ENCODE assay signal across 13 cellular contexts in the genomic region with DNA sequence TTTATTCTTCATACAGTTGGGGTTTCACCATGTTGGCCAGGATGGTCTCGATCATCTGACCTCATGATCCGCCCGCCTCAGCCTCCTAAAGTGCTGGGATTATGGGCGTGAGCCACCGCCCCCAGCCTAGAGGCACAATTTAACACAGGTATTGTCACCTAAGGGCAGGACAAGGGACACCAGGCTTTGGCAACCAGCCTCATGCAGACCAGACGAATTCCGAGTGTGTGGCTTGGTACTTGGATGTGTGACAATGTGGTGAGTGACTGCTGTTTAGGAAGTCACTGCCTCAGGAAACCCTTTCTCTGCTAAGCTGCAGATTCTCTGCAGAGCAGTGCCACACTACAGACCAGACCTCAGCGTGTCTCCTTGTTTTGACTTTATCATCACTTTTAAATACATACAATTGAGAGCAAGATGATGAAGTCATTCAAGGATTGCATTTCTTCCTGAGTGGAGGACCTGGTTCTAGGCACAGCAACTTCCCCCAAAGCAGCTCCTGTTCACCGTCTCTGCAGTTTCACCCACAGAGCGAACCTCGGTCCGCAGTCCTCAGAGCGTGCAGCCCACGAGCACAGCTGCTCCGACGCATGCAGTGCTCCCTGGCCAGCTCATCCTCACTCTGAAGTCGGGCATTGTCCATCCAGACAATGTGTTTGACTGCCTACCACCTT.
A peak's percentile ranks its signal among the peaks of the same experiment; 100 is the strongest.
DNase-seq lines count a peak whose midpoint lies in the region; ATAC-seq, FAIRE-seq and TF ChIP-seq lines count a peak whose summit lies in the region.
"Had no signal": no experiment of that assay in that cellular context is flagged by ENCODE, and none has a peak within 500 bp of the region (broad histone marks: within the 10 kb centered on the region; RNA-seq: fewer than 3 reads in every experiment).

No MANE protein-coding gene starts in this region.

- POLR2A ChIA-PET in activated CD4-positive, alpha-beta memory T cell treated with anti-CD3 and anti-CD28 coated beads, Interleukin-2, amount 10 ng/mL, durations not matched to agents 7 days and 5 days (lab: Charles Lee): interaction anchor here (0.6 to 1.2 kb wide), 2 partner anchors 8 to 22 kb away, joined by 3 read pairs; no protein-coding TSS in a partner anchor
- POLR2A ChIA-PET in activated CD4-positive, alpha-beta memory T cell treated with anti-CD3 and anti-CD28 coated beads for 36 hours (lab: Charles Lee): no interaction called here

- H3K23ac ChIP-seq in neuronal stem cell (ENCODE audit: low read depth, low read length, poor library complexity): no peak overlapping the region

- no peak overlapping the region for H2BK15ac ChIP-seq in neuronal stem cell (ENCODE audit: low read length)

- no peaks in the 10 kb centered on the region for H3K4me1 ChIP-seq in neuronal stem cell (ENCODE audit: control insufficient read depth in 2 of 2, insufficient read depth in 1 of 2, low read depth in 1 of 2, low read length in 2 of 2)
- no peaks in the 10 kb centered on the region for H3K4me1 ChIP-seq in kidney (ENCODE audit: control insufficient read depth in 1 of 2, insufficient read depth in 1 of 2, low read depth in 1 of 2, low read length in 2 of 2)

- no peak for DNase-seq in activated CD4-positive, alpha-beta memory T cell treated with anti-CD3 and anti-CD28 coated beads, Interleukin-2, amount 10 ng/mL, durations not matched to agents 7 days and 5 days
- no peak for DNase-seq in activated CD4-positive, alpha-beta memory T cell treated with anti-CD3 and anti-CD28 coated beads for 36 hours
- no peak for DNase-seq in neuronal stem cell (ENCODE audit: low spot score)
- no peak for DNase-seq in activated naive CD4-positive, alpha-beta T cell treated with anti-CD3 and anti-CD28 coated beads, Interleukin-2, amount 50 U/mL, for 72 hours (ENCODE audit: low spot score in 2 of 2)
- DNase-seq in kidney: no peak
- no peak for DNase-seq in RCC 7860 (ENCODE audit: low spot score)
- DNase-seq: activated naive CD4-positive, alpha-beta T cell treated with anti-CD3 and anti-CD28 coated beads for 36 hours; DMS79; effector CD8-positive, alpha-beta T cell had no signal

- no CpG with 5 or more reads among the region's 17 CpGs for WGBS in neuronal stem cell (ENCODE audit: extremely low coverage in 2 of 2, insufficient read length in 2 of 2, insufficient replicate concordance in 1 of 2), 2 donors

- peak overlapping the region; percentile 69 for H3K18ac ChIP-seq in neuronal stem cell (ENCODE audit: low read length)

- H3K27me3 ChIP-seq in neuronal stem cell (ENCODE audit: control insufficient read depth in 3 of 3, insufficient read depth in 3 of 3, low read depth in 1 of 3, low read length in 3 of 3): no peaks in the 10 kb centered on the region

- H4K91ac ChIP-seq in neuronal stem cell (ENCODE audit: low read depth, low read length, poor library complexity): no peak overlapping the region

- peaks cover 84% of the 10 kb centered on the region for H3K4me1 Mint-ChIP-seq in activated CD4-positive, alpha-beta memory T cell treated with anti-CD3 and anti-CD28 coated beads, Interleukin-2, amount 10 ng/mL, durations not matched to agents 7 days and 5 days
- H3K4me1 Mint-ChIP-seq in activated CD4-positive, alpha-beta memory T cell treated with anti-CD3 and anti-CD28 coated beads for 36 hours (ENCODE audit: low read depth): peaks cover 75% of the 10 kb centered on the region

- H3K14ac ChIP-seq in neuronal stem cell (ENCODE audit: low read length): peak overlapping the region; percentile 58

- H3K9me3 ChIP-seq in neuronal stem cell (replicated peaks in 1 of 2; ENCODE audit: control insufficient read depth in 2 of 2, insufficient read depth in 1 of 2, low read depth in 1 of 2, low read length in 2 of 2) (peaks cover 2 to 10% of the 10 kb centered on the region in 2 donors), kidney (ENCODE audit: control insufficient read depth in 1 of 2, low read length in 2 of 2) (no peaks in the 10 kb centered on the region)

- no peak overlapping the region for H2AK5ac ChIP-seq in neuronal stem cell (ENCODE audit: low read depth, low read length)

- peak overlapping the region; percentile 16 for H3K27ac Mint-ChIP-seq in activated CD4-positive, alpha-beta memory T cell treated with anti-CD3 and anti-CD28 coated beads, Interleukin-2, amount 10 ng/mL, durations not matched to agents 7 days and 5 days
- H3K27ac Mint-ChIP-seq in activated CD4-positive, alpha-beta memory T cell treated with anti-CD3 and anti-CD28 coated beads for 36 hours: no peak overlapping the region
- no peak overlapping the region for H3K27ac Mint-ChIP-seq in activated naive CD4-positive, alpha-beta T cell treated with anti-CD3 and anti-CD28 coated beads, Interleukin-2, amount 50 U/mL, for 72 hours
- H3K27ac Mint-ChIP-seq: activated naive CD4-positive, alpha-beta T cell treated with anti-CD3 and anti-CD28 coated beads for 36 hours had no signal

- H3K27ac ChIP-seq in neuronal stem cell (replicated peaks; ENCODE audit: low read length): no peak overlapping the region
- no peak overlapping the region for H3K27ac ChIP-seq in kidney (ENCODE audit: low read depth in 2 of 2, low read length in 2 of 2)
- H3K27ac ChIP-seq: 22Rv1 had no signal

- ATAC-seq in GM19468 (IDR thresholded peaks at IDR 0.05; ENCODE audit: extremely low read depth, unreplicated experiment) (peak; percentile 26), HG03135 (IDR thresholded peaks at IDR 0.05; ENCODE audit: unreplicated experiment) (peak; percentile 37)
- ATAC-seq in activated naive CD4-positive, alpha-beta T cell treated with anti-CD3 and anti-CD28 coated beads, Interleukin-2, amount 50 U/mL, for 72 hours: no peak

- H2BK12ac ChIP-seq in neuronal stem cell (ENCODE audit: low read length): no peak overlapping the region

- H3K27me3 Mint-ChIP-seq in activated CD4-positive, alpha-beta memory T cell treated with anti-CD3 and anti-CD28 coated beads, Interleukin-2, amount 10 ng/mL, durations not matched to agents 7 days and 5 days: no peaks in the 10 kb centered on the region
- no peaks in the 10 kb centered on the region for H3K27me3 Mint-ChIP-seq in activated CD4-positive, alpha-beta memory T cell treated with anti-CD3 and anti-CD28 coated beads for 36 hours

- H3K4me2 ChIP-seq in neuronal stem cell (ENCODE audit: insufficient read depth, low read length, poor library complexity, severe bottlenecking): no peak overlapping the region

- no peak for TF ChIP-seq CTCF in kidney (IDR thresholded peaks at IDR 0.05; ENCODE audit: borderline replicate concordance, extremely low read depth, insufficient read depth)

- no peak overlapping the region for H4K8ac ChIP-seq in neuronal stem cell (ENCODE audit: low read depth, low read length)

- H2BK120ac ChIP-seq in neuronal stem cell (ENCODE audit: low read depth, low read length): no peak overlapping the region

- H3K9ac ChIP-seq in neuronal stem cell (ENCODE audit: low read depth, low read length, poor library complexity) (no peak overlapping the region), kidney (ENCODE audit: low read length in 2 of 2) (no peak overlapping the region)

- intact Hi-C loops in activated CD4-positive, alpha-beta memory T cell treated with anti-CD3 and anti-CD28 coated beads for 36 hours (cut with micrococcal nuclease): loop anchor here (10.0 kb wide), 1 partner anchor 767 kb away; no protein-coding TSS in a partner anchor
- intact Hi-C loops in kidney (cut with DNase I): no loop called here

- FAIRE-seq in kidney (lab: Jason Lieb, UNC): no peak
- FAIRE-seq in RCC 7860 (lab: Jason Lieb, UNC): no peak
- FAIRE-seq: H1 had no signal

- H3K4ac ChIP-seq in neuronal stem cell (ENCODE audit: low read length): no peak overlapping the region

- no peaks in the 10 kb centered on the region for H3K79me1 ChIP-seq in neuronal stem cell (ENCODE audit: low read depth, low read length)

- no peak overlapping the region for H2AFZ ChIP-seq in neuronal stem cell (ENCODE audit: low read length)

- no peak overlapping the region for H2BK5ac ChIP-seq in neuronal stem cell (ENCODE audit: low read length)

- no peaks in the 10 kb centered on the region for H3K36me3 ChIP-seq in neuronal stem cell (replicated peaks in 1 of 2; ENCODE audit: control insufficient read depth in 2 of 2, insufficient read depth in 2 of 2, low read length in 2 of 2)
- H3K36me3 ChIP-seq in kidney (ENCODE audit: control insufficient read depth in 1 of 2, insufficient read depth in 2 of 2, low read length in 2 of 2): no peaks in the 10 kb centered on the region

- peaks cover 10% of the 10 kb centered on the region for H3K9me3 Mint-ChIP-seq in activated CD4-positive, alpha-beta memory T cell treated with anti-CD3 and anti-CD28 coated beads, Interleukin-2, amount 10 ng/mL, durations not matched to agents 7 days and 5 days
- H3K9me3 Mint-ChIP-seq in activated CD4-positive, alpha-beta memory T cell treated with anti-CD3 and anti-CD28 coated beads for 36 hours: peaks cover 4% of the 10 kb centered on the region
- H3K9me3 Mint-ChIP-seq in activated naive CD4-positive, alpha-beta T cell treated with anti-CD3 and anti-CD28 coated beads, Interleukin-2, amount 50 U/mL, for 72 hours: peaks cover 0 to 10% of the 10 kb centered on the region in 2 donors

- H3K4me3 Mint-ChIP-seq in activated CD4-positive, alpha-beta memory T cell treated with anti-CD3 and anti-CD28 coated beads, Interleukin-2, amount 10 ng/mL, durations not matched to agents 7 days and 5 days: no peak overlapping the region
- H3K4me3 Mint-ChIP-seq in activated CD4-positive, alpha-beta memory T cell treated with anti-CD3 and anti-CD28 coated beads for 36 hours: no peak overlapping the region
- H3K4me3 Mint-ChIP-seq: activated naive CD4-positive, alpha-beta T cell treated with anti-CD3 and anti-CD28 coated beads for 36 hours had no signal

- no peak overlapping the region for H3K4me3 ChIP-seq in neuronal stem cell (ENCODE audit: low read length in 2 of 2)
- no peak overlapping the region for H3K4me3 ChIP-seq in kidney (ENCODE audit: low read length in 2 of 2)

- CTCF ChIA-PET in activated CD4-positive, alpha-beta memory T cell treated with anti-CD3 and anti-CD28 coated beads, Interleukin-2, amount 10 ng/mL, durations not matched to agents 7 days and 5 days (lab: Charles Lee): no interaction called here
- CTCF ChIA-PET in activated CD4-positive, alpha-beta memory T cell treated with anti-CD3 and anti-CD28 coated beads for 36 hours (lab: Charles Lee): interaction anchor here (1.2 kb wide), 1 partner anchor 77 kb away, joined by 4 read pairs; no protein-coding TSS in a partner anchor

- H3K36me3 Mint-ChIP-seq in activated CD4-positive, alpha-beta memory T cell treated with anti-CD3 and anti-CD28 coated beads, Interleukin-2, amount 10 ng/mL, durations not matched to agents 7 days and 5 days (ENCODE audit: low read depth): peaks cover 73% of the 10 kb centered on the region
- peaks cover 16% of the 10 kb centered on the region for H3K36me3 Mint-ChIP-seq in activated CD4-positive, alpha-beta memory T cell treated with anti-CD3 and anti-CD28 coated beads for 36 hours
- H3K36me3 Mint-ChIP-seq in activated naive CD4-positive, alpha-beta T cell treated with anti-CD3 and anti-CD28 coated beads, Interleukin-2, amount 50 U/mL, for 72 hours: peaks cover 4 to 58% of the 10 kb centered on the region in 2 donors

Comparison
In these comparisons a context has a peak if more than half of its experiments do, and no peak if none do; other contexts are left out.
1. ATAC-seq: peak in GM19468 (single experiment) and HG03135 (single experiment); none in activated naive CD4-positive, alpha-beta T cell treated with anti-CD3 and anti-CD28 coated beads, Interleukin-2, amount 50 U/mL, for 72 hours (0 of 2).